12 cellular contexts compared by ENCODE assay signal in genomic region chr12:71838231-71838630, GRCh38. TPM values are rescaled to one million over a fixed set of nuclear protein-coding genes. Genes with fewer than 3 reads are reported as not detected.
A peak's percentile ranks its signal among the peaks of the same experiment; 100 is the strongest.
DNase-seq lines count a peak whose midpoint lies in the region; ATAC-seq and TF ChIP-seq lines count a peak whose summit lies in the region.
"Had no signal": no experiment of that assay in that cellular context is flagged by ENCODE, and none has a peak within 500 bp of the region (broad histone marks: within the 10 kb centered on the region; RNA-seq: fewer than 3 reads in every experiment).

No MANE protein-coding gene starts in this region.

- peak overlapping the region; percentile 94 to 99 (median 98) for H3K27ac Mint-ChIP-seq in CD4-positive, alpha-beta memory T cell
- H3K27ac Mint-ChIP-seq in activated naive CD8-positive, alpha-beta T cell treated with anti-CD3 and anti-CD28 coated beads, Interleukin-2, amount 50 U/mL, for 24 hours = peak overlapping the region; percentile 96
- H3K27ac Mint-ChIP-seq in neural progenitor cell = no peak overlapping the region

- no peaks in the 10 kb centered on the region for H3K36me3 ChIP-seq in CD4-positive, alpha-beta memory T cell (ENCODE audit: insufficient read depth, low read length)
- no peaks in the 10 kb centered on the region for H3K36me3 ChIP-seq in neural progenitor cell
- H3K36me3 ChIP-seq in right lobe of liver = no peaks in the 10 kb centered on the region
- H3K36me3 ChIP-seq: gastroesophageal sphincter had no signal

- peaks cover 7% of the 10 kb centered on the region for H3F3A ChIP-seq in neural progenitor cell (ENCODE audit: low read depth)

- no peak overlapping the region for H3K4me2 ChIP-seq in neural progenitor cell

- H3K36me3 Mint-ChIP-seq in CD4-positive, alpha-beta memory T cell = peaks cover 4 to 16% of the 10 kb centered on the region in 2 donors
- peaks cover 11% of the 10 kb centered on the region for H3K36me3 Mint-ChIP-seq in activated naive CD8-positive, alpha-beta T cell treated with anti-CD3 and anti-CD28 coated beads, Interleukin-2, amount 50 U/mL, for 24 hours (ENCODE audit: low read depth)
- H3K36me3 Mint-ChIP-seq in neural progenitor cell = peaks cover 2% of the 10 kb centered on the region

- CTCF ChIA-PET in CD4-positive, alpha-beta memory T cell (lab: Charles Lee; ENCODE audit: partially characterized antibody) = interaction anchor here (1.4 to 4.3 kb wide), 4 partner anchors 9 to 153 kb away, joined by 3 to 22 read pairs (median 12); partner anchors contain the start of genes RAB21 and TMEM19

- H3K79me2 ChIP-seq in neural progenitor cell (ENCODE audit: low read depth) = peaks cover 37% of the 10 kb centered on the region

- no peak overlapping the region for H3K4me3 ChIP-seq in CD4-positive, alpha-beta memory T cell (ENCODE audit: low read length in 2 of 2)
- no peak overlapping the region for H3K4me3 ChIP-seq in GM12865 (ENCODE audit: low read depth, low read length)
- H3K4me3 ChIP-seq in neural progenitor cell = no peak overlapping the region
- H3K4me3 ChIP-seq in right lobe of liver = no peak overlapping the region

- peak overlapping the region in 7 of 8 donors; percentile 22 to 98 (median 55) for H3K4me3 Mint-ChIP-seq in CD4-positive, alpha-beta memory T cell
- peak overlapping the region; percentile 61 for H3K4me3 Mint-ChIP-seq in activated naive CD8-positive, alpha-beta T cell treated with anti-CD3 and anti-CD28 coated beads, Interleukin-2, amount 50 U/mL, for 24 hours
- peak overlapping the region; percentile 30 for H3K4me3 Mint-ChIP-seq in neural progenitor cell

- no peak overlapping the region for H2AFZ ChIP-seq in neural progenitor cell (replicated peaks)

- intact Hi-C loops in CD4-positive, alpha-beta memory T cell (cut with micrococcal nuclease) = loop anchor here (2.0 to 5.0 kb wide), 2 partner anchors 1471 to 1593 kb away; partner anchors contain the start of gene KCNMB4
- intact Hi-C loops in right lobe of liver (cut with DNase I) = no loop called here

- ATAC-seq in activated naive CD8-positive, alpha-beta T cell treated with anti-CD3 and anti-CD28 coated beads, Interleukin-2, amount 50 U/mL, for 24 hours = no peak
- ATAC-seq in right lobe of liver (no peak), HG03045 (IDR thresholded peaks at IDR 0.05; ENCODE audit: unreplicated experiment) (no peak)
- ATAC-seq: gastroesophageal sphincter had no signal

- H3K27me3 ChIP-seq in CD4-positive, alpha-beta memory T cell (ENCODE audit: insufficient read depth, low read length) = no peaks in the 10 kb centered on the region
- H3K27me3 ChIP-seq in neural progenitor cell (peaks cover 13% of the 10 kb centered on the region), right lobe of liver (no peaks in the 10 kb centered on the region)

- no peak for DNase-seq in CD4-positive, alpha-beta memory T cell
- DNase-seq in GM12865 (ENCODE audit: low read depth) = peak; percentile 4
- no peak for DNase-seq in activated naive CD8-positive, alpha-beta T cell treated with anti-CD3 and anti-CD28 coated beads, Interleukin-2, amount 50 U/mL, for 24 hours
- no peak for DNase-seq in neural progenitor cell (ENCODE audit: low spot score)
- no peak for DNase-seq in DMS79 (lab: John Stamatoyannopoulos, UW)
- no peak for DNase-seq in right lobe of liver
- DNase-seq: activated CD4-positive, alpha-beta T cell treated with anti-CD3 and anti-CD28 coated beads for 4 hours; NCI-H1694 treated with DMSO at 0.1 percent for 48 hours; NCI-H524 treated with DMSO at 0.1 percent for 48 hours; posterior cingulate gyrus had no signal

- H3K9me3 ChIP-seq in CD4-positive, alpha-beta memory T cell (ENCODE audit: control insufficient read depth in 1 of 2, low read length in 2 of 2) = no peaks in the 10 kb centered on the region
- H3K9me3 ChIP-seq in neural progenitor cell (ENCODE audit: low read depth) (peaks cover 4% of the 10 kb centered on the region), right lobe of liver (no peaks in the 10 kb centered on the region)
- H3K9me3 ChIP-seq: gastroesophageal sphincter had no signal

- TF ChIP-seq POLR2A in right lobe of liver (IDR thresholded peaks at IDR 0.05) = no peak

- no peak overlapping the region for H3K9ac ChIP-seq in neural progenitor cell

- 83% methylated on average over 6 of the region's 6 CpGs for WGBS in right lobe of liver (ENCODE audit: insufficient coverage, low coverage, low lambda C conversion rate, missing lambda C conversion rate)

- peak overlapping the region; percentile 98 for H3K27ac ChIP-seq in CD4-positive, alpha-beta memory T cell (ENCODE audit: low read depth, low read length)
- H3K27ac ChIP-seq in neural progenitor cell (no peak overlapping the region), right lobe of liver (no peak overlapping the region)

- H3K27me3 Mint-ChIP-seq in CD4-positive, alpha-beta memory T cell = peaks cover 5 to 8% of the 10 kb centered on the region in 2 donors
- H3K27me3 Mint-ChIP-seq in activated naive CD8-positive, alpha-beta T cell treated with anti-CD3 and anti-CD28 coated beads, Interleukin-2, amount 50 U/mL, for 24 hours = peaks cover 9% of the 10 kb centered on the region
- H3K27me3 Mint-ChIP-seq in neural progenitor cell (ENCODE audit: insufficient read depth, low read depth) = no peaks in the 10 kb centered on the region

- TF ChIP-seq CTCF in GM12865 (IDR thresholded peaks at IDR 0.05; ENCODE audit: insufficient read depth, low read depth, low read length, missing control alignments) (no peak), neural progenitor cell (IDR thresholded peaks at IDR 0.05) (no peak), right lobe of liver (IDR thresholded peaks at IDR 0.05) (no peak)

- no peaks in the 10 kb centered on the region for H4K20me1 ChIP-seq in neural progenitor cell (ENCODE audit: low read depth)

- peaks cover 0 to 2% (median 0%) of the 10 kb centered on the region in 8 donors for H3K9me3 Mint-ChIP-seq in CD4-positive, alpha-beta memory T cell
- H3K9me3 Mint-ChIP-seq in activated naive CD8-positive, alpha-beta T cell treated with anti-CD3 and anti-CD28 coated beads, Interleukin-2, amount 50 U/mL, for 24 hours = peaks cover 3% of the 10 kb centered on the region
- H3K9me3 Mint-ChIP-seq in neural progenitor cell = no peaks in the 10 kb centered on the region

- POLR2A ChIA-PET in CD4-positive, alpha-beta memory T cell (lab: Charles Lee; ENCODE audit: partially characterized antibody) = interaction anchor here (1.1 to 4.6 kb wide), 5 partner anchors 13 to 175 kb away, joined by 3 to 35 read pairs (median 28); partner anchors contain the start of genes RAB21, THAP2, TMEM19 and ZFC3H1

- peaks cover 36% of the 10 kb centered on the region for H3K4me1 ChIP-seq in CD4-positive, alpha-beta memory T cell (ENCODE audit: insufficient read depth, low read length)
- H3K4me1 ChIP-seq in neural progenitor cell (peaks cover 8% of the 10 kb centered on the region), right lobe of liver (peaks cover 0 to 9% (median 0%) of the 10 kb centered on the region in 4 donors)

- peaks cover 30 to 49% (median 40%) of the 10 kb centered on the region in 4 donors for H3K4me1 Mint-ChIP-seq in CD4-positive, alpha-beta memory T cell
- peaks cover 41% of the 10 kb centered on the region for H3K4me1 Mint-ChIP-seq in activated naive CD8-positive, alpha-beta T cell treated with anti-CD3 and anti-CD28 coated beads, Interleukin-2, amount 50 U/mL, for 24 hours
- H3K4me1 Mint-ChIP-seq in neural progenitor cell = peaks cover 11% of the 10 kb centered on the region

RNA-seq across cellular contexts. Expression of gene TBC1D15, which starts 1.3 kb away (rescaled TPM):
- 10 to 100 TPM; 88.5 to 97.3 TPM for total RNA-seq in CD4-positive, alpha-beta memory T cell
- 10 to 100 TPM; 37.4 to 46.3 TPM for polyA plus RNA-seq in CD4-positive, alpha-beta memory T cell
- total RNA-seq in neural progenitor cell (ENCODE audit: low replicate concordance) (27.8 and 39.4 TPM in 2 replicates), right lobe of liver (10 to 100 TPM; 15.6 to 36.5 (median 25.5) TPM)
